In genomic region chr18:48955528-48956261, GRCh38 we compare ENCODE assay signal across 8 cellular contexts. TPM values are rescaled to one million over a fixed set of nuclear protein-coding genes. Genes with fewer than 3 reads are reported as not detected.
DNase-seq lines count a peak whose midpoint lies in the region; ATAC-seq, FAIRE-seq and TF ChIP-seq lines count a peak whose summit lies in the region.

No MANE protein-coding gene starts in this region.

- ATAC-seq in GM18873 (IDR thresholded peaks at IDR 0.05; ENCODE audit: low FRiP score, unreplicated experiment) = no peak
- ATAC-seq in GM21390 (IDR thresholded peaks at IDR 0.05; ENCODE audit: unreplicated experiment) = no peak
- no peak for ATAC-seq in HG02884 (IDR thresholded peaks at IDR 0.05; ENCODE audit: unreplicated experiment)

- H3K4me3 ChIP-seq in adipocyte (ENCODE audit: low read length) = peak overlapping the region; percentile 43
- H3K4me3 ChIP-seq in stomach = no peak overlapping the region

- H3K9ac ChIP-seq in adipocyte (ENCODE audit: low read length) = peak overlapping the region; percentile 75

- H3K27ac Mint-ChIP-seq in HFFc6 = peak overlapping the region; percentile 97

- H3K36me3 Mint-ChIP-seq in HFFc6 (ENCODE audit: low read depth) = peaks cover 4% of the 10 kb centered on the region; the same call in 1 of the 2 replicates

- peak; percentile 36 for TF ChIP-seq CTCF in HFFc6 (IDR thresholded peaks at IDR 0.05)
- no peak for TF ChIP-seq CTCF in stomach (IDR thresholded peaks at IDR 0.05)

- no peaks in the 10 kb centered on the region for H3K9me3 Mint-ChIP-seq in HFFc6

- WGBS in stomach, 5 donors = 20 to 37% (median 22%) methylated on average over 9 of the region's 9 CpGs

- H3K27ac ChIP-seq in stomach = peak overlapping the region; percentile 55 to 99 (median 88)

- TF ChIP-seq EP300 in stomach (IDR thresholded peaks at IDR 0.05) = no peak

- no peaks in the 10 kb centered on the region for H3K36me3 ChIP-seq in adipocyte (ENCODE audit: control insufficient read depth, insufficient read depth, low read length, severe bottlenecking)
- H3K36me3 ChIP-seq in stomach = no peaks in the 10 kb centered on the region

- no peaks in the 10 kb centered on the region for H3K27me3 ChIP-seq in adipocyte (replicated peaks; ENCODE audit: control insufficient read depth, insufficient read depth, low read length)
- H3K27me3 ChIP-seq in stomach = no peaks in the 10 kb centered on the region

- H3K27me3 Mint-ChIP-seq in HFFc6 (ENCODE audit: insufficient read depth) = peaks cover 9% of the 10 kb centered on the region

- TF ChIP-seq POLR2A in stomach (IDR thresholded peaks at IDR 0.05) (no peak), GM12892 (IDR thresholded peaks at IDR 0.05; ENCODE audit: low read depth, low read length) (no peak)

- H3K9me3 ChIP-seq in adipocyte (ENCODE audit: control insufficient read depth, low read length) (no peaks in the 10 kb centered on the region), stomach (no peaks in the 10 kb centered on the region)

- DNase-seq in HFFc6 = peak; percentile 98
- peak; percentile 72 for DNase-seq in adipocyte (ENCODE audit: low read depth)
- DNase-seq in islet precursor cell = peak; percentile 92
- DNase-seq in stomach = peak; percentile 50
- no peak for DNase-seq in GM12892 (ENCODE audit: insufficient read length)

- H3K4me1 Mint-ChIP-seq in HFFc6 (ENCODE audit: low read depth) = peaks cover 62% of the 10 kb centered on the region

- FAIRE-seq in GM12892 (lab: Jason Lieb, UNC) = no peak

- intact Hi-C loops in stomach (cut with DNase I; ENCODE audit: low total_unique reads) = no loop called here

- peak overlapping the region; percentile 75 for H3K4me3 Mint-ChIP-seq in HFFc6

- peaks cover 62% of the 10 kb centered on the region for H3K4me1 ChIP-seq in adipocyte (ENCODE audit: control insufficient read depth, insufficient read depth, low read length)
- H3K4me1 ChIP-seq in stomach = peaks cover 17 to 52% (median 26%) of the 10 kb centered on the region in 4 donors

RNA-seq across cellular contexts. Expression of gene SMAD7, which starts 4.9 kb away (rescaled TPM):
- total RNA-seq in HFFc6 (2021; fragmentation: NEBNext Ultra II Directional; extraction: Animal tissue kit (Norgen Biotek cat#: 25700)) = 10 to 100 TPM; 29.6 to 35.8 (median 30.7) TPM
- 100 to 1,000 TPM in 1 of 5 donors, 10 to 100 TPM in 3, 1 to 10 TPM in 1; 7.0 to 123 (median 29.3) TPM for total RNA-seq in stomach
- polyA plus RNA-seq in stomach = 10 to 100 TPM in 1 of 3 donors, 1 to 10 TPM in 2; 4.5 to 10.1 (median 9.9) TPM
- polyA plus RNA-seq in GM12892 (2012; ENCODE audit: missing spikeins) = 13.8 TPM
